Comparison of ENCODE assay signal across 25 cellular contexts in the genomic region with DNA sequence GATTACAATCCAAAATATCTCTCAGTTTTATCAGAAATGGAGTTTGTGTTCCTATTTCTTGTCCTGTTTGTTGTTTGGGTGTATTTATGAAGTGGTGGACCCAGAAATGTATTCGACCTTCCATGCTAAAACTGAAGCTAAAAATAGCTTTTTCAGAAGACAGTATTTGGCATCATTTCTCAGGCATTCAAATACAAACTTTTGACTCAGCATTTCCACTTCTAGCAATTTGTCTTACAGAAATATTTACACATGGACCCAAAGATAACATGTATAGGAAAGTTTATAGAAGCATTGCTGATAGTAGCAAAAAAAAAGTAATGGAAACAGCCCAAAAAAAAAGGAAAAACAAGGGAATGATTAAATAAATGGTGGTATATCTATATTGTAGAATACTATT.
"Had no signal": no experiment of that assay in that cellular context is flagged by ENCODE, and none has a peak within 500 bp of the region (broad histone marks: within the 10 kb centered on the region; RNA-seq: fewer than 3 reads in every experiment).

No MANE protein-coding gene starts in this region.

- H3K9me3 Mint-ChIP-seq: activated naive CD4-positive, alpha-beta T cell treated with anti-CD3 and anti-CD28 coated beads, Interleukin-2, amount 50 U/mL, for 72 hours; dendritic cell treated with granulocyte-macrophage colony-stimulating factor and Interleukin-4, amounts not matched to agents 40 ng/mL and 50 ng/mL, for 4 days had no signal

- DNase-seq: activated CD4-positive, alpha-beta T cell treated with anti-CD3 and anti-CD28 coated beads for 1 hour; activated T-cell treated with anti-CD3 and anti-CD28 coated beads, Interleukin-2, amount 50 U/mL, for 1 hour; adrenal gland; cerebellar nuclear complex; effector CD4-positive, alpha-beta T cell; gastrocnemius medialis; islet precursor cell; left colon; mucosa of descending colon; retina; sigmoid colon; spleen; stimulated activated CD4-positive, alpha-beta T cell treated with anti-CD3 and anti-CD28 coated beads, Interleukin-4, amount 100 ng/mL, for 24 hours; stimulated activated naive CD8-positive, alpha-beta T cell treated with anti-CD3 and anti-CD28 coated beads, Interleukin-15, Interleukin-2, amounts not matched to agents 100 U/mL and 50 U/mL, for 24 hours; substantia nigra; thyroid gland; upper lobe of right lung had no signal

- H3K4me1 Mint-ChIP-seq: memory B cell, neural crest cell had no signal

- H3K4me3 Mint-ChIP-seq: dendritic cell treated with granulocyte-macrophage colony-stimulating factor and Interleukin-4, amounts not matched to agents 40 ng/mL and 50 ng/mL, for 4 days; memory B cell; neural crest cell had no signal

- H3K27ac Mint-ChIP-seq: activated naive CD4-positive, alpha-beta T cell treated with anti-CD3 and anti-CD28 coated beads, Interleukin-2, amount 50 U/mL, for 72 hours; dendritic cell treated with granulocyte-macrophage colony-stimulating factor and Interleukin-4, amounts not matched to agents 40 ng/mL and 50 ng/mL, for 4 days; memory B cell had no signal

- ATAC-seq: activated naive CD4-positive, alpha-beta T cell treated with anti-CD3 and anti-CD28 coated beads, Interleukin-2, amount 50 U/mL, for 72 hours; gastrocnemius medialis; left colon; mucosa of descending colon; SK-N-SH treated with all-trans-retinoic acid at 6 μM for 48 hours; stimulated activated naive CD8-positive, alpha-beta T cell treated with anti-CD3 and anti-CD28 coated beads, Interleukin-15, Interleukin-2, amounts not matched to agents 100 U/mL and 50 U/mL, for 24 hours; upper lobe of right lung had no signal

- H3K27ac ChIP-seq: adrenal gland, gastrocnemius medialis, sigmoid colon, spleen, thyroid gland, upper lobe of right lung had no signal

- H3K9me3 ChIP-seq: adrenal gland, gastrocnemius medialis, mucosa of descending colon, sigmoid colon, thyroid gland, upper lobe of right lung had no signal

- H3K36me3 ChIP-seq: adrenal gland, ascending aorta, gastrocnemius medialis, sigmoid colon, spleen, thyroid gland, upper lobe of right lung had no signal

- H3K27me3 Mint-ChIP-seq: memory B cell had no signal

- H3K4me3 ChIP-seq: adrenal gland, ascending aorta, gastrocnemius medialis, mucosa of descending colon, sigmoid colon, spleen, thyroid gland, upper lobe of right lung had no signal

- H3K4me1 ChIP-seq: sigmoid colon, spleen, upper lobe of right lung had no signal

- H3K27me3 ChIP-seq: adrenal gland, ascending aorta, gastrocnemius medialis, sigmoid colon, spleen, thyroid gland, upper lobe of right lung had no signal

- FAIRE-seq: bronchial epithelial cell, endometrium had no signal
